Comparison of ENCODE assay signal across 17 cellular contexts in the genomic region with DNA sequence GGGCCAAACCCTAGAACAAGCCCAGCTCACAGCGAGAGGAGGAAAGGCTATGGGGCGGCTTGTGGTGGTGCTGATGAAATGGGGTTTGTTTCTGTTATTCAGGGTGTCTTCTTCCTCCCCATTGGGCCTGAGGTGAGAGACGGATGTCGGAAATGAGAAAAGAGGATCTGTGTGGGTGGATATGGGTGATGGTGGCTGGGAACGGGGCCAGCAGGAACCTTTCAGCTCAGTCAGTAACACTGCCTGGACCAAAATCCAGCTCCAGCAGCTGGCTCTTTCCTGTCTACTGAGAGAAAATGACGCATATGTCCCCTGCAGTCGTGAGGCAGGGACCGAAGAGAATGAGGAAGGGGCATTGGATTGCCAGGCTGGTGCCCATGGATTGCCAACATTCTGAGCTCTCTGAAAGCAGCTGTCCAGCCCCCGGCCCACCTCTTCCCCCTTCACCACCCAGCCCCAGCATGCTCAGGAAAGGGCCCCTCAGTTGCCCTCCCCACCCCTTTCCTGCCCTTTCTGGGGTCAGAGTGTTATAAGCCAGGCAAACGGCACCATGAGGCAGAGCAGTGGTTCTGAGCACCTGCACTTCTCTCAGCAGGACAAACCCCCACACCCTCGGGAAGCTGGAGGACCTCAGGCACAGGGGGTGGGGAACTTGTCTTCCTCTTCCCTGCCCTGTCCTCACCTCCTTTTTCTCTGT. TPM values are rescaled to one million over a fixed set of nuclear protein-coding genes. Genes with fewer than 3 reads are reported as not detected.
DNase-seq lines count a peak whose midpoint lies in the region; TF ChIP-seq lines count a peak whose summit lies in the region.
"Had no signal": no experiment of that assay in that cellular context is flagged by ENCODE, and none has a peak within 500 bp of the region (broad histone marks: within the 10 kb centered on the region; RNA-seq: fewer than 3 reads in every experiment).

No MANE protein-coding gene starts in this region.

- DNase-seq in activated naive CD4-positive, alpha-beta T cell treated with Interleukin-2 at 50 U/mL for 16 hours = no peak
- DNase-seq in MV-4-11 (lab: John Stamatoyannopoulos, UW) = peak; percentile 8
- peak; percentile 20 for DNase-seq in fibroblast of pulmonary artery (ENCODE audit: low read depth)
- no peak for DNase-seq in mucosa of gallbladder (ENCODE audit: low spot score)
- no peak for DNase-seq in hippocampal formation (lab: John Stamatoyannopoulos, UW)
- no peak for DNase-seq in suprapubic skin (ENCODE audit: low spot score in 2 of 2)
- DNase-seq: colonic mucosa, DMS79 treated with DMSO at 0.1 percent for 48 hours, NCI-H146, NCI-H524, SHP77 treated with DMSO at 0.1 percent for 48 hours had no signal

- no peaks in the 10 kb centered on the region for H3K4me1 ChIP-seq in suprapubic skin
- H3K4me1 ChIP-seq: adrenal gland, colonic mucosa had no signal

- H3K4me3 ChIP-seq in fibroblast of pulmonary artery (replicated peaks; ENCODE audit: low read depth, low read length) = no peak overlapping the region
- no peak overlapping the region for H3K4me3 ChIP-seq in suprapubic skin
- H3K4me3 ChIP-seq: adrenal gland, colonic mucosa, K562 had no signal

- H3K36me3 Mint-ChIP-seq in activated naive CD4-positive, alpha-beta T cell treated with anti-CD3 and anti-CD28 coated beads, Interleukin-2, amount 50 U/mL, for 24 hours = peaks cover 10% of the 10 kb centered on the region
- peaks cover 4% of the 10 kb centered on the region for H3K36me3 Mint-ChIP-seq in stimulated activated naive CD8-positive, alpha-beta T cell treated with anti-CD3 and anti-CD28 coated beads, Interleukin-15, Interleukin-2, amounts not matched to agents 100 ng/mL and 50 ng/mL, for 24 hours (ENCODE audit: low read depth)
- H3K36me3 Mint-ChIP-seq: WTC11 had no signal

- WGBS in suprapubic skin = 66% methylated on average over 10 of the region's 11 CpGs

- no peaks in the 10 kb centered on the region for H3K27me3 Mint-ChIP-seq in activated naive CD4-positive, alpha-beta T cell treated with anti-CD3 and anti-CD28 coated beads, Interleukin-2, amount 50 U/mL, for 24 hours
- no peaks in the 10 kb centered on the region for H3K27me3 Mint-ChIP-seq in stimulated activated naive CD8-positive, alpha-beta T cell treated with anti-CD3 and anti-CD28 coated beads, Interleukin-15, Interleukin-2, amounts not matched to agents 100 ng/mL and 50 ng/mL, for 24 hours

- no peak for TF ChIP-seq POLR2A in suprapubic skin (IDR thresholded peaks at IDR 0.05)

- H3K27me3 ChIP-seq in suprapubic skin = no peaks in the 10 kb centered on the region
- H3K27me3 ChIP-seq: adrenal gland, colonic mucosa, neutrophil had no signal

- H3K27ac ChIP-seq in suprapubic skin = no peak overlapping the region
- H3K27ac ChIP-seq: adrenal gland, colonic mucosa, neutrophil had no signal

- H3K27ac Mint-ChIP-seq in activated naive CD4-positive, alpha-beta T cell treated with anti-CD3 and anti-CD28 coated beads, Interleukin-2, amount 50 U/mL, for 24 hours = peak overlapping the region; percentile 14
- peak overlapping the region; percentile 83 for H3K27ac Mint-ChIP-seq in stimulated activated naive CD8-positive, alpha-beta T cell treated with anti-CD3 and anti-CD28 coated beads, Interleukin-15, Interleukin-2, amounts not matched to agents 100 ng/mL and 50 ng/mL, for 24 hours
- H3K27ac Mint-ChIP-seq: WTC11 had no signal

- H3K9me3 Mint-ChIP-seq in activated naive CD4-positive, alpha-beta T cell treated with anti-CD3 and anti-CD28 coated beads, Interleukin-2, amount 50 U/mL, for 24 hours = no peaks in the 10 kb centered on the region
- no peaks in the 10 kb centered on the region for H3K9me3 Mint-ChIP-seq in stimulated activated naive CD8-positive, alpha-beta T cell treated with anti-CD3 and anti-CD28 coated beads, Interleukin-15, Interleukin-2, amounts not matched to agents 100 ng/mL and 50 ng/mL, for 24 hours
- H3K9me3 Mint-ChIP-seq: WTC11 had no signal

- peak overlapping the region; percentile 55 for H3K4me3 Mint-ChIP-seq in activated naive CD4-positive, alpha-beta T cell treated with anti-CD3 and anti-CD28 coated beads, Interleukin-2, amount 50 U/mL, for 24 hours
- peak overlapping the region; percentile 17 for H3K4me3 Mint-ChIP-seq in stimulated activated naive CD8-positive, alpha-beta T cell treated with anti-CD3 and anti-CD28 coated beads, Interleukin-15, Interleukin-2, amounts not matched to agents 100 ng/mL and 50 ng/mL, for 24 hours
- H3K4me3 Mint-ChIP-seq: WTC11 had no signal

- no peak for TF ChIP-seq EP300 in suprapubic skin (IDR thresholded peaks at IDR 0.05)

- peaks cover 22% of the 10 kb centered on the region for H3K4me1 Mint-ChIP-seq in activated naive CD4-positive, alpha-beta T cell treated with anti-CD3 and anti-CD28 coated beads, Interleukin-2, amount 50 U/mL, for 24 hours
- peaks cover 17% of the 10 kb centered on the region for H3K4me1 Mint-ChIP-seq in stimulated activated naive CD8-positive, alpha-beta T cell treated with anti-CD3 and anti-CD28 coated beads, Interleukin-15, Interleukin-2, amounts not matched to agents 100 ng/mL and 50 ng/mL, for 24 hours (ENCODE audit: low read depth)
- H3K4me1 Mint-ChIP-seq: WTC11 had no signal

- TF ChIP-seq CTCF in fibroblast of pulmonary artery (IDR thresholded peaks at IDR 0.05; ENCODE audit: low read length, missing control alignments) = no peak
- no peak for TF ChIP-seq CTCF in suprapubic skin (IDR thresholded peaks at IDR 0.05)

- peaks cover 3% of the 10 kb centered on the region for H3K36me3 ChIP-seq in suprapubic skin
- H3K36me3 ChIP-seq: adrenal gland, colonic mucosa, neutrophil had no signal

- no peaks in the 10 kb centered on the region for H3K9me3 ChIP-seq in suprapubic skin
- H3K9me3 ChIP-seq: adrenal gland, colonic mucosa, neutrophil had no signal

RNA-seq across cellular contexts. Expression of gene MYH3, which starts 4.0 kb away (rescaled TPM):
- total RNA-seq in mucosa of gallbladder (3.4 TPM), suprapubic skin (1 to 10 TPM in 2 of 4 donors, under 1 TPM in 2; 0.89 to 6.5 (median 1.1) TPM)

RNA-seq across cellular contexts. Expression of gene SCO1, which starts 44.2 kb away (rescaled TPM):
- 33.4 TPM for total RNA-seq in mucosa of gallbladder
- 10 to 100 TPM; 11.9 to 34.2 (median 14.1) TPM for total RNA-seq in suprapubic skin

RNA-seq across cellular contexts. Expression of gene ADPRM, which starts 44.3 kb away (rescaled TPM):
- total RNA-seq in mucosa of gallbladder (9.2 TPM), suprapubic skin (10 to 100 TPM in 3 of 4 donors, 1 to 10 TPM in 1; 8.8 to 22.4 (median 10.6) TPM)

Comparison
In these comparisons a context has a peak if more than half of its experiments do, and no peak if none do; other contexts are left out.
1. DNase-seq: peak in MV-4-11 (single experiment) and fibroblast of pulmonary artery (single experiment); none in activated naive CD4-positive, alpha-beta T cell treated with Interleukin-2 at 50 U/mL for 16 hours (single experiment), mucosa of gallbladder (single experiment), hippocampal formation (0 of 2) and suprapubic skin (0 of 2).